1 cellular context compared by ENCODE assay signal in genomic region chrX:19758536-19758935, GRCh38.
TF ChIP-seq lines count a peak whose summit lies in the region.

No MANE protein-coding gene starts in this region.

TF ChIP-seq in GM12878, 131 proteins besides CTCF, POLR2A, EP300 and RAD21 (continued from another document and continues in another):
- TF ChIP-seq PKNOX1 (IDR thresholded peaks at IDR 0.05): peak; percentile 24; the same call in 1 of the 2 replicates
- no peak for TF ChIP-seq YBX1 (IDR thresholded peaks at IDR 0.05)
- no peak for TF ChIP-seq MXI1 (IDR thresholded peaks at IDR 0.05; ENCODE audit: low read depth, low read length)
- TF ChIP-seq ELK1 (IDR thresholded peaks at IDR 0.05; ENCODE audit: low read depth, low read length): no peak
- TF ChIP-seq TCF7 (IDR thresholded peaks at IDR 0.05; ENCODE audit: borderline replicate concordance): no peak
- TF ChIP-seq CHD4 (IDR thresholded peaks at IDR 0.05): no peak
- TF ChIP-seq EED (IDR thresholded peaks at IDR 0.05; ENCODE audit: low read depth): 0 out of 2 replicates have a peak, but pooled peaks have one; percentile 36
- no peak for TF ChIP-seq E4F1 (IDR thresholded peaks at IDR 0.05; ENCODE audit: borderline replicate concordance, partially characterized antibody)
- TF ChIP-seq IRF4 (IDR thresholded peaks at IDR 0.05; ENCODE audit: low read depth, low read length): no peak
- TF ChIP-seq SUZ12 (IDR thresholded peaks at IDR 0.05; ENCODE audit: unreplicated experiment): no peak
- no peak for TF ChIP-seq USF1 (IDR thresholded peaks at IDR 0.05; ENCODE audit: borderline replicate concordance, extremely low read length, insufficient read depth, low read depth, low read length)
- no peak for TF ChIP-seq BACH1 (IDR thresholded peaks at IDR 0.05; ENCODE audit: borderline replicate concordance)
- no peak for TF ChIP-seq MYC (IDR thresholded peaks at IDR 0.05; ENCODE audit: insufficient read depth, insufficient read length, insufficient replicate concordance, low read length, severe bottlenecking)
- TF ChIP-seq RAD51 (IDR thresholded peaks at IDR 0.05): peak; percentile 68
- no peak for TF ChIP-seq EZH2 (IDR thresholded peaks at IDR 0.05; ENCODE audit: borderline replicate concordance, control insufficient read depth, low read depth, low read length)
- peak; percentile 27 for TF ChIP-seq MEF2B (IDR thresholded peaks at IDR 0.05; ENCODE audit: partially characterized antibody, poor library complexity, severe bottlenecking)
- TF ChIP-seq ZNF24 (IDR thresholded peaks at IDR 0.05): 0 out of 2 replicates have a peak, but pooled peaks have one; percentile 38
- no peak for TF ChIP-seq ZBTB40 (IDR thresholded peaks at IDR 0.05; ENCODE audit: borderline replicate concordance)
- TF ChIP-seq WRNIP1 (IDR thresholded peaks at IDR 0.05; ENCODE audit: borderline replicate concordance, low read depth, low read length): no peak
- TF ChIP-seq ATF7 (IDR thresholded peaks at IDR 0.05; ENCODE audit: low read depth): peak; percentile 34
- TF ChIP-seq BMI1 (IDR thresholded peaks at IDR 0.05; ENCODE audit: borderline replicate concordance): no peak
- no peak for TF ChIP-seq HDAC2 (IDR thresholded peaks at IDR 0.05)
- TF ChIP-seq DPF2 (IDR thresholded peaks at IDR 0.05): peak; percentile 59
- TF ChIP-seq SREBF1 (IDR thresholded peaks at IDR 0.05; ENCODE audit: low read length): no peak
- TF ChIP-seq MTA2 (IDR thresholded peaks at IDR 0.05; ENCODE audit: low read depth): 0 out of 2 replicates have a peak, but pooled peaks have one; percentile 14
- no peak for TF ChIP-seq SP1 (IDR thresholded peaks at IDR 0.05; ENCODE audit: low read depth, low read length)
- no peak for TF ChIP-seq KLF5 (IDR thresholded peaks at IDR 0.05; ENCODE audit: partially characterized antibody)
- TF ChIP-seq IKZF1 (conservative IDR thresholded peaks at IDR 0.05): peak; percentile 56; the same call in 1 of the 2 replicates
- no peak for TF ChIP-seq SMARCA5 (IDR thresholded peaks at IDR 0.05)
- no peak for TF ChIP-seq KDM1A (IDR thresholded peaks at IDR 0.05; ENCODE audit: borderline replicate concordance)
- TF ChIP-seq BRCA1 (IDR thresholded peaks at IDR 0.05; ENCODE audit: low read depth, low read length): no peak
- TF ChIP-seq PAX5 (IDR thresholded peaks at IDR 0.05; ENCODE audit: borderline replicate concordance, low read depth, low read length): no peak
- TF ChIP-seq PRDM15 (CRISPR knock-in tag; IDR thresholded peaks at IDR 0.05): no peak
- TF ChIP-seq NBN (IDR thresholded peaks at IDR 0.05): no peak
- peak; percentile 74; the same call in 1 of the 2 replicates for TF ChIP-seq ZNF687 (IDR thresholded peaks at IDR 0.05)
- TF ChIP-seq NKRF (conservative IDR thresholded peaks at IDR 0.05): no peak
- TF ChIP-seq ATF2 (IDR thresholded peaks at IDR 0.05; ENCODE audit: low read length): no peak
- no peak for TF ChIP-seq MAX (IDR thresholded peaks at IDR 0.05; ENCODE audit: low read depth, low read length)
